In genomic region chr21:43909736-43910455, GRCh38 we compare ENCODE assay signal across 2 cellular contexts.
TF ChIP-seq lines count a peak whose summit lies in the region.

No MANE protein-coding gene starts in this region.

TF ChIP-seq in HepG2, 621 proteins besides CTCF, POLR2A, EP300 and RAD21 (continued from another document):
- peak; percentile 62 for TF ChIP-seq PATZ1 (CRISPR knock-in tag; IDR thresholded peaks at IDR 0.05)
- no peak for TF ChIP-seq ZNF225 (CRISPR knock-in tag; IDR thresholded peaks at IDR 0.05)
- TF ChIP-seq HINFP (CRISPR knock-in tag; IDR thresholded peaks at IDR 0.05; ENCODE audit: low read depth) = no peak
- no peak for TF ChIP-seq ZNF329 (CRISPR knock-in tag; IDR thresholded peaks at IDR 0.05; ENCODE audit: low read depth)
- no peak for TF ChIP-seq NR1H2 (CRISPR knock-in tag; IDR thresholded peaks at IDR 0.05; ENCODE audit: borderline replicate concordance, low read depth)
- TF ChIP-seq ZBTB33 (CRISPR knock-in tag; IDR thresholded peaks at IDR 0.05) = peak; percentile 41; the same call in 1 of the 2 replicates
- TF ChIP-seq ZNF335 (CRISPR knock-in tag; IDR thresholded peaks at IDR 0.05) = no peak
- TF ChIP-seq ATF7-NPFF (CRISPR knock-in tag; IDR thresholded peaks at IDR 0.05; ENCODE audit: low read depth) = no peak
- no peak for TF ChIP-seq SRSF1 (optimal IDR thresholded peaks at IDR 0.05; ENCODE audit: low read depth, low read length)
- TF ChIP-seq ZNF263 (CRISPR knock-in tag; IDR thresholded peaks at IDR 0.05) = peak; percentile 66; the same call in 1 of the 2 replicates
- TF ChIP-seq TFDP1 (CRISPR knock-in tag; IDR thresholded peaks at IDR 0.05; ENCODE audit: borderline replicate concordance) = no peak
- no peak for TF ChIP-seq NFIC (IDR thresholded peaks at IDR 0.05; ENCODE audit: low read length)
- no peak for TF ChIP-seq TBX3 (IDR thresholded peaks at IDR 0.05; ENCODE audit: borderline replicate concordance)
- TF ChIP-seq FOXA3 (CRISPR knock-in tag; IDR thresholded peaks at IDR 0.05) = no peak
- no peak for TF ChIP-seq ZFP1 (CRISPR knock-in tag; IDR thresholded peaks at IDR 0.05)
- TF ChIP-seq ZNF83 (CRISPR knock-in tag; IDR thresholded peaks at IDR 0.05; ENCODE audit: borderline replicate concordance) = no peak
- no peak for TF ChIP-seq NFYB (CRISPR knock-in tag; IDR thresholded peaks at IDR 0.05)
- no peak for TF ChIP-seq MTA3 (CRISPR knock-in tag; IDR thresholded peaks at IDR 0.05)
- TF ChIP-seq NBN (conservative IDR thresholded peaks at IDR 0.05) = no peak
- TF ChIP-seq PRMT3 (CRISPR knock-in tag; IDR thresholded peaks at IDR 0.05; ENCODE audit: borderline replicate concordance, low read depth) = no peak
- no peak for TF ChIP-seq HMG20A (CRISPR knock-in tag; IDR thresholded peaks at IDR 0.05; ENCODE audit: borderline replicate concordance)

TF ChIP-seq in WTC11, 78 proteins besides CTCF, POLR2A, EP300 and RAD21:
- TF ChIP-seq PREB (CRISPR knock-in tag; IDR thresholded peaks at IDR 0.05; ENCODE audit: borderline replicate concordance) (no peak), ELF4 (CRISPR knock-in tag; IDR thresholded peaks at IDR 0.05; ENCODE audit: low read depth) (no peak), CREM (CRISPR knock-in tag; IDR thresholded peaks at IDR 0.05) (no peak), SMAD3 (CRISPR knock-in tag; IDR thresholded peaks at IDR 0.05; ENCODE audit: borderline replicate concordance) (no peak), STAT6 (CRISPR knock-in tag; conservative IDR thresholded peaks at IDR 0.05; ENCODE audit: low read depth) (no peak), FOXK1 (CRISPR knock-in tag; IDR thresholded peaks at IDR 0.05) (no peak)
